Comparison of ENCODE assay signal across 8 cellular contexts in the genomic region with DNA sequence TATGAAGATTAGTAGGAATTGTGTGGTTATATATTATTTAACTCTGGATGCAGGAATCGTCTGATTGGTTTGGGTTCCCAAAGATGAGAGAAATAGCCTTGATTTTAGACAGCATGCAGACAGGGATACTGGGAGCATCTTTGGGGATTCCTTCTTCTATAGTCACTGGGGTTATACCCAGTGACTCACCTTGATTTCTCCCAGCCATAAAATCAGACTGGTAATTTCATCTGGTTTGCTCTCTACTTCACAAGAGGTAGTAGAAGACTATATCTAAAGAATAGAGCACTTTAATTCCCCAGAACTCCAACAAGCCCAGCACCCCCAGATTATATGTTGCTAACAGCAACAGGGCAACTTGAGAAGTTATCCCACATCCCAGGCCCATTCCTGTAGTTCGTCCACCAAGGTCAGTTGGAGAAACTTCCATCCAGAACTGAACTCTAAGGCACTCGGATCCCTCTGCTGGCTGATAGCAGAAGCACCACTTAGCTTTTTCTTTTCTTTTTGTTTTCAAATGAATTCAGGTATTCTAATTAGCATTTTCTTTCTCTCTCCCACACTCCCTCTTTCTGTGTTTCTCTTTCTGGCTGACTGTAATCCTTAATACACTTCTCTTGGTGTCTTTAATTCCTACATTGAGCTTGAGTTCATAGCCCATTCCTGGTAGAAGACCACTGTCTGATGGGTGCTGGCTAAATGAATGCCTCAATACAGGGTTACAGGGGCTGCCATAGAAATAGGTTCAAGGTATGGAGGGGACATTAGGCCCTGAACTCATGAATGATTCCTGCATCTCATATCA. TPM values are rescaled to one million over a fixed set of nuclear protein-coding genes. Genes with fewer than 3 reads are reported as not detected.
DNase-seq lines count a peak whose midpoint lies in the region; TF ChIP-seq lines count a peak whose summit lies in the region.

No MANE protein-coding gene starts in this region.

- H2AFZ ChIP-seq in neuronal stem cell (ENCODE audit: low read length) = no peak overlapping the region

- no peak overlapping the region for H3K14ac ChIP-seq in neuronal stem cell (ENCODE audit: low read length)

- TF ChIP-seq CTCF in fibroblast of mammary gland (conservative IDR thresholded peaks at IDR 0.05; ENCODE audit: control insufficient read depth, insufficient read depth, low read depth, low read length) = peak; percentile 97

- no peak overlapping the region for H2BK12ac ChIP-seq in neuronal stem cell (ENCODE audit: low read length)

- H3K9ac ChIP-seq in neuronal stem cell (ENCODE audit: low read depth, low read length, poor library complexity) = no peak overlapping the region

- H4K8ac ChIP-seq in neuronal stem cell (ENCODE audit: low read depth, low read length) = no peak overlapping the region

- no peak overlapping the region for H3K23ac ChIP-seq in neuronal stem cell (ENCODE audit: low read depth, low read length, poor library complexity)

- H3K27me3 ChIP-seq in neuronal stem cell (ENCODE audit: control insufficient read depth in 3 of 3, insufficient read depth in 3 of 3, low read depth in 1 of 3, low read length in 3 of 3) = no peaks in the 10 kb centered on the region

- H4K91ac ChIP-seq in neuronal stem cell (ENCODE audit: low read depth, low read length, poor library complexity) = no peak overlapping the region

- H3K4me1 ChIP-seq in neuronal stem cell (ENCODE audit: control insufficient read depth in 2 of 2, insufficient read depth in 1 of 2, low read depth in 1 of 2, low read length in 2 of 2) = no peaks in the 10 kb centered on the region

- no peaks in the 10 kb centered on the region for H3K9me3 ChIP-seq in neuronal stem cell (replicated peaks in 1 of 2; ENCODE audit: control insufficient read depth in 2 of 2, insufficient read depth in 1 of 2, low read depth in 1 of 2, low read length in 2 of 2)

- no peaks in the 10 kb centered on the region for H3K79me1 ChIP-seq in neuronal stem cell (ENCODE audit: low read depth, low read length)

- H3K18ac ChIP-seq in neuronal stem cell (ENCODE audit: low read length) = no peak overlapping the region

- no peak overlapping the region for H2BK5ac ChIP-seq in neuronal stem cell (ENCODE audit: low read length)

- H3K4ac ChIP-seq in neuronal stem cell (ENCODE audit: low read length) = no peak overlapping the region

- H2BK120ac ChIP-seq in neuronal stem cell (ENCODE audit: low read depth, low read length) = no peak overlapping the region

- H3K4me2 ChIP-seq in neuronal stem cell (ENCODE audit: insufficient read depth, low read length, poor library complexity, severe bottlenecking) = no peak overlapping the region

- H3K36me3 ChIP-seq in neuronal stem cell (replicated peaks in 1 of 2; ENCODE audit: control insufficient read depth in 2 of 2, insufficient read depth in 2 of 2, low read length in 2 of 2) = peaks cover 5 to 20% of the 10 kb centered on the region in 2 donors

- no peak overlapping the region for H2AK5ac ChIP-seq in neuronal stem cell (ENCODE audit: low read depth, low read length)

- no peak overlapping the region for H3K27ac ChIP-seq in neuronal stem cell (replicated peaks; ENCODE audit: low read length)

- H2BK15ac ChIP-seq in neuronal stem cell (ENCODE audit: low read length) = no peak overlapping the region

- peak; percentile 48 for DNase-seq in NOMO-1 treated with DMSO at 0.1 percent for 48 hours (lab: John Stamatoyannopoulos, UW; ENCODE audit: unreplicated experiment)
- DNase-seq in NOMO-1 treated with dmso at 0.1 percent for 144 hours (lab: John Stamatoyannopoulos, UW; ENCODE audit: unreplicated experiment) = no peak
- DNase-seq in HCEC 1CT = peak; percentile 64
- peak; percentile 52 for DNase-seq in NCI-H2196 (lab: John Stamatoyannopoulos, UW; ENCODE audit: unreplicated experiment)
- DNase-seq in activated CD8-positive, alpha-beta memory T cell treated with anti-CD3 and anti-CD28 coated beads, Interleukin-2, amount 50 U/mL, for 4 hours = peak; percentile 21
- DNase-seq in fibroblast of mammary gland (ENCODE audit: low read depth) = peak; percentile 75
- DNase-seq in neuronal stem cell (ENCODE audit: low spot score) = peak; percentile 54
- DNase-seq in activated gamma-delta T cell treated with Interleukin-2 at 50 U/mL for 16 hours = no peak

- WGBS in neuronal stem cell (ENCODE audit: extremely low coverage in 2 of 2, insufficient read length in 2 of 2, insufficient replicate concordance in 1 of 2), 2 donors = 100% methylated on average over 1 of the region's 3 CpGs; no CpG with 5 or more reads in 1 of the 2 donors

- H3K4me3 ChIP-seq in fibroblast of mammary gland (ENCODE audit: control insufficient read depth, low read depth, low read length) (no peak overlapping the region), neuronal stem cell (ENCODE audit: low read length in 2 of 2) (no peak overlapping the region)

RNA-seq across cellular contexts. Expression of a gene that starts 20.4 kb away (rescaled TPM):
- polyA plus RNA-seq in neuronal stem cell (2013, experiment 1 of 2) = 31.7 TPM
- 33.0 TPM for polyA plus RNA-seq in neuronal stem cell (2013, experiment 2 of 2)

RNA-seq across cellular contexts. Expression of a gene that starts 37.8 kb away (rescaled TPM):
- 16.4 TPM for polyA plus RNA-seq in neuronal stem cell (2013, experiment 1 of 2)
- 16.7 TPM for polyA plus RNA-seq in neuronal stem cell (2013, experiment 2 of 2)

Comparison
In these comparisons a context has a peak if more than half of its experiments do, and no peak if none do; other contexts are left out.
1. DNase-seq: peak in NOMO-1 treated with DMSO at 0.1 percent for 48 hours (single experiment), HCEC 1CT (single experiment), NCI-H2196 (single experiment), activated CD8-positive, alpha-beta memory T cell treated with anti-CD3 and anti-CD28 coated beads, Interleukin-2, amount 50 U/mL, for 4 hours (single experiment), fibroblast of mammary gland (single experiment) and neuronal stem cell (single experiment); none in NOMO-1 treated with dmso at 0.1 percent for 144 hours (single experiment) and activated gamma-delta T cell treated with Interleukin-2 at 50 U/mL for 16 hours (single experiment).